1 cellular context compared by ENCODE assay signal in the genomic region with DNA sequence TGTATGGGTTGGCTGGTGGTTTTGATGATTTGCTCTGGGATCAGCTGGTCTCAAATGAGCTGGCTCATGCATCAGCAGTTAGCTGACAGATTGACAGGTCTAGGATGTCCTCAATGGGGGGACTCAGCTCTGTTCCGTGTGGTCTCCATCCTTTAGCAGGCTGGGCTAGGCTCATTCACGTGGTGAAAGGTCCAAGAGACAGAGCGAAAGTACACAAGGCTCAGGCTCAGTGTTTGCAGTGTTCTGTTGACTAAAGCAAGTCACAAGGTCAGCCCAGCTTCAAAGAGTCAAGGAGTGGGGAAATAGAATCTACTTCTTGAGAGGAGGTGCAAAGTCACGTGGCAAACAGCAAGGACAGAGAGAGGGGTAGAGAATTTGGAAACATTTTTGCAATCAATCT.
TF ChIP-seq lines count a peak whose summit lies in the region.

No MANE protein-coding gene starts in this region.

TF ChIP-seq in HepG2, 621 proteins besides CTCF, POLR2A, EP300 and RAD21 (continued from another document and continues in another):
- TF ChIP-seq RFXAP (CRISPR knock-in tag; IDR thresholded peaks at IDR 0.05; ENCODE audit: borderline replicate concordance) = peak; percentile 55; the same call in 1 of the 2 replicates
- TF ChIP-seq TAF1 (CRISPR knock-in tag; IDR thresholded peaks at IDR 0.05) = no peak
- no peak for TF ChIP-seq ZFP62 (CRISPR knock-in tag; IDR thresholded peaks at IDR 0.05)
- no peak for TF ChIP-seq ZNF225 (CRISPR knock-in tag; IDR thresholded peaks at IDR 0.05)
- TF ChIP-seq, protein P1, sequence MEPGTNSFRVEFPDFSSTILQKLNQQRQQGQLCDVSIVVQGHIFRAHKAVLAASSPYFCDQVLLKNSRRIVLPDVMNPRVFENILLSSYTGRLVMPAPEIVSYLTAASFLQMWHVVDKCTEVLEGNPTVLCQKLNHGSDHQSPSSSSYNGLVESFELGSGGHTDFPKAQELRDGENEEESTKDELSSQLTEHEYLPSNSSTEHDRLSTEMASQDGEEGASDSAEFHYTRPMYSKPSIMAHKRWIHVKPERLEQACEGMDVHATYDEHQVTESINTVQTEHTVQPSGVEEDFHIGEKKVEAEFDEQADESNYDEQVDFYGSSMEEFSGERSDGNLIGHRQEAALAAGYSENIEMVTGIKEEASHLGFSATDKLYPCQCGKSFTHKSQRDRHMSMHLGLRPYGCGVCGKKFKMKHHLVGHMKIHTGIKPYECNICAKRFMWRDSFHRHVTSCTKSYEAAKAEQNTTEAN (CRISPR knock-in tag; conservative IDR thresholded peaks at IDR 0.05) = peak; percentile 51; the same call in 1 of the 2 replicates
- TF ChIP-seq ZKSCAN5 (CRISPR knock-in tag; IDR thresholded peaks at IDR 0.05) = no peak
- TF ChIP-seq, protein P2, sequence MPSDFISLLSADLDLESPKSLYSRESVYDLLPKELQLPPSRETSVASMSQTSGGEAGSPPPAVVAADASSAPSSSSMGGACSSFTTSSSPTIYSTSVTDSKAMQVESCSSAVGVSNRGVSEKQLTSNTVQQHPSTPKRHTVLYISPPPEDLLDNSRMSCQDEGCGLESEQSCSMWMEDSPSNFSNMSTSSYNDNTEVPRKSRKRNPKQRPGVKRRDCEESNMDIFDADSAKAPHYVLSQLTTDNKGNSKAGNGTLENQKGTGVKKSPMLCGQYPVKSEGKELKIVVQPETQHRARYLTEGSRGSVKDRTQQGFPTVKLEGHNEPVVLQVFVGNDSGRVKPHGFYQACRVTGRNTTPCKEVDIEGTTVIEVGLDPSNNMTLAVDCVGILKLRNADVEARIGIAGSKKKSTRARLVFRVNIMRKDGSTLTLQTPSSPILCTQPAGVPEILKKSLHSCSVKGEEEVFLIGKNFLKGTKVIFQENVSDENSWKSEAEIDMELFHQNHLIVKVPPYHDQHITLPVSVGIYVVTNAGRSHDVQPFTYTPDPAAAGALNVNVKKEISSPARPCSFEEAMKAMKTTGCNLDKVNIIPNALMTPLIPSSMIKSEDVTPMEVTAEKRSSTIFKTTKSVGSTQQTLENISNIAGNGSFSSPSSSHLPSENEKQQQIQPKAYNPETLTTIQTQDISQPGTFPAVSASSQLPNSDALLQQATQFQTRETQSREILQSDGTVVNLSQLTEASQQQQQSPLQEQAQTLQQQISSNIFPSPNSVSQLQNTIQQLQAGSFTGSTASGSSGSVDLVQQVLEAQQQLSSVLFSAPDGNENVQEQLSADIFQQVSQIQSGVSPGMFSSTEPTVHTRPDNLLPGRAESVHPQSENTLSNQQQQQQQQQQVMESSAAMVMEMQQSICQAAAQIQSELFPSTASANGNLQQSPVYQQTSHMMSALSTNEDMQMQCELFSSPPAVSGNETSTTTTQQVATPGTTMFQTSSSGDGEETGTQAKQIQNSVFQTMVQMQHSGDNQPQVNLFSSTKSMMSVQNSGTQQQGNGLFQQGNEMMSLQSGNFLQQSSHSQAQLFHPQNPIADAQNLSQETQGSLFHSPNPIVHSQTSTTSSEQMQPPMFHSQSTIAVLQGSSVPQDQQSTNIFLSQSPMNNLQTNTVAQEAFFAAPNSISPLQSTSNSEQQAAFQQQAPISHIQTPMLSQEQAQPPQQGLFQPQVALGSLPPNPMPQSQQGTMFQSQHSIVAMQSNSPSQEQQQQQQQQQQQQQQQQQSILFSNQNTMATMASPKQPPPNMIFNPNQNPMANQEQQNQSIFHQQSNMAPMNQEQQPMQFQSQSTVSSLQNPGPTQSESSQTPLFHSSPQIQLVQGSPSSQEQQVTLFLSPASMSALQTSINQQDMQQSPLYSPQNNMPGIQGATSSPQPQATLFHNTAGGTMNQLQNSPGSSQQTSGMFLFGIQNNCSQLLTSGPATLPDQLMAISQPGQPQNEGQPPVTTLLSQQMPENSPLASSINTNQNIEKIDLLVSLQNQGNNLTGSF (CRISPR knock-in tag; IDR thresholded peaks at IDR 0.05) = no peak
- TF ChIP-seq DNMT3B (CRISPR knock-in tag; conservative IDR thresholded peaks at IDR 0.05) = no peak
- TF ChIP-seq KDM6A (CRISPR knock-in tag; IDR thresholded peaks at IDR 0.05; ENCODE audit: low read depth) = peak; percentile 86
- no peak for TF ChIP-seq GABPA (IDR thresholded peaks at IDR 0.05; ENCODE audit: low read depth, low read length)
- peak; percentile 47; the same call in 1 of the 2 replicates for TF ChIP-seq GABPA (CRISPR knock-in tag; IDR thresholded peaks at IDR 0.05; ENCODE audit: low read depth)
- no peak for TF ChIP-seq ZKSCAN1 (IDR thresholded peaks at IDR 0.05; ENCODE audit: low read length)
- TF ChIP-seq ZNF451 (CRISPR knock-in tag; IDR thresholded peaks at IDR 0.05) = 0 out of 2 replicates have a peak, but pooled peaks have one; percentile 59
- TF ChIP-seq DNMT1 (CRISPR knock-in tag; IDR thresholded peaks at IDR 0.05) = no peak
- no peak for TF ChIP-seq SETDB1 (CRISPR knock-in tag; IDR thresholded peaks at IDR 0.05; ENCODE audit: borderline replicate concordance)
- no peak for TF ChIP-seq SMYD3 (CRISPR knock-in tag; IDR thresholded peaks at IDR 0.05)
- TF ChIP-seq ZNF367 (CRISPR knock-in tag; IDR thresholded peaks at IDR 0.05; ENCODE audit: borderline replicate concordance) = no peak
- TF ChIP-seq, protein P3, sequence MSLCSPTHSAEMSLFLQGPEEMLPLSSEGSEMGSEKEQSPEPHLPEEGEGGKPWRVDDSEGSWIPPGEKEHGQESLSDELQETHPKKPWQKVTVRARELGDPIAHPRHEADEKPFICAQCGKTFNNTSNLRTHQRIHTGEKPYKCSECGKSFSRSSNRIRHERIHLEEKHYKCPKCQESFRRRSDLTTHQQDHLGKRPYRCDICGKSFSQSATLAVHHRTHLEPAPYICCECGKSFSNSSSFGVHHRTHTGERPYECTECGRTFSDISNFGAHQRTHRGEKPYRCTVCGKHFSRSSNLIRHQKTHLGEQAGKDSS (CRISPR knock-in tag; IDR thresholded peaks at IDR 0.05; ENCODE audit: borderline replicate concordance, low read depth) = peak; percentile 87; the same call in 1 of the 2 replicates
- TF ChIP-seq ZNF550 (CRISPR knock-in tag; IDR thresholded peaks at IDR 0.05; ENCODE audit: borderline replicate concordance) = no peak
- peak; percentile 80 for TF ChIP-seq ZNF605 (CRISPR knock-in tag; IDR thresholded peaks at IDR 0.05)
- TF ChIP-seq HDAC2 (CRISPR knock-in tag; IDR thresholded peaks at IDR 0.05) = peak; percentile 98
- TF ChIP-seq, protein P4, sequence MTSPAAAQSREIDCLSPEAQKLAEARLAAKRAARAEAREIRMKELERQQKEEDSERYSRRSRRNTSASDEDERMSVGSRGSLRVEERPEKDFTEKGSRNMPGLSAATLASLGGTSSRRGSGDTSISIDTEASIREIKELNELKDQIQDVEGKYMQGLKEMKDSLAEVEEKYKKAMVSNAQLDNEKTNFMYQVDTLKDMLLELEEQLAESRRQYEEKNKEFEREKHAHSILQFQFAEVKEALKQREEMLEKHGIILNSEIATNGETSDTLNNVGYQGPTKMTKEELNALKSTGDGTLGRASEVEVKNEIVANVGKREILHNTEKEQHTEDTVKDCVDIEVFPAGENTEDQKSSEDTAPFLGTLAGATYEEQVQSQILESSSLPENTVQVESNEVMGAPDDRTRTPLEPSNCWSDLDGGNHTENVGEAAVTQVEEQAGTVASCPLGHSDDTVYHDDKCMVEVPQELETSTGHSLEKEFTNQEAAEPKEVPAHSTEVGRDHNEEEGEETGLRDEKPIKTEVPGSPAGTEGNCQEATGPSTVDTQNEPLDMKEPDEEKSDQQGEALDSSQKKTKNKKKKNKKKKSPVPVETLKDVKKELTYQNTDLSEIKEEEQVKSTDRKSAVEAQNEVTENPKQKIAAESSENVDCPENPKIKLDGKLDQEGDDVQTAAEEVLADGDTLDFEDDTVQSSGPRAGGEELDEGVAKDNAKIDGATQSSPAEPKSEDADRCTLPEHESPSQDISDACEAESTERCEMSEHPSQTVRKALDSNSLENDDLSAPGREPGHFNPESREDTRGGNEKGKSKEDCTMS (CRISPR knock-in tag; conservative IDR thresholded peaks at IDR 0.05) = no peak
- TF ChIP-seq ARNTL (CRISPR knock-in tag; IDR thresholded peaks at IDR 0.05) = peak; percentile 99
- TF ChIP-seq NCOA5 (CRISPR knock-in tag; IDR thresholded peaks at IDR 0.05) = no peak
- TF ChIP-seq FOXA3 (CRISPR knock-in tag; IDR thresholded peaks at IDR 0.05) = peak; percentile 99
- peak; percentile 66 for TF ChIP-seq CEBPG (CRISPR knock-in tag; IDR thresholded peaks at IDR 0.05)
- TF ChIP-seq ZNF263 (CRISPR knock-in tag; IDR thresholded peaks at IDR 0.05) = 0 out of 2 replicates have a peak, but pooled peaks have one; percentile 31
- TF ChIP-seq ZNF121 (CRISPR knock-in tag; IDR thresholded peaks at IDR 0.05) = no peak
- no peak for TF ChIP-seq CBX2 (IDR thresholded peaks at IDR 0.05; ENCODE audit: low read depth, low read length)
- no peak for TF ChIP-seq CBX2 (CRISPR knock-in tag; IDR thresholded peaks at IDR 0.05; ENCODE audit: low read depth)
- TF ChIP-seq ZNF510 (CRISPR knock-in tag; IDR thresholded peaks at IDR 0.05; ENCODE audit: low read depth) = no peak
- no peak for TF ChIP-seq ZNF354B (CRISPR knock-in tag; IDR thresholded peaks at IDR 0.05)
- peak; percentile 88 for TF ChIP-seq NR2F1 (CRISPR knock-in tag; IDR thresholded peaks at IDR 0.05)
- TF ChIP-seq, protein P5, sequence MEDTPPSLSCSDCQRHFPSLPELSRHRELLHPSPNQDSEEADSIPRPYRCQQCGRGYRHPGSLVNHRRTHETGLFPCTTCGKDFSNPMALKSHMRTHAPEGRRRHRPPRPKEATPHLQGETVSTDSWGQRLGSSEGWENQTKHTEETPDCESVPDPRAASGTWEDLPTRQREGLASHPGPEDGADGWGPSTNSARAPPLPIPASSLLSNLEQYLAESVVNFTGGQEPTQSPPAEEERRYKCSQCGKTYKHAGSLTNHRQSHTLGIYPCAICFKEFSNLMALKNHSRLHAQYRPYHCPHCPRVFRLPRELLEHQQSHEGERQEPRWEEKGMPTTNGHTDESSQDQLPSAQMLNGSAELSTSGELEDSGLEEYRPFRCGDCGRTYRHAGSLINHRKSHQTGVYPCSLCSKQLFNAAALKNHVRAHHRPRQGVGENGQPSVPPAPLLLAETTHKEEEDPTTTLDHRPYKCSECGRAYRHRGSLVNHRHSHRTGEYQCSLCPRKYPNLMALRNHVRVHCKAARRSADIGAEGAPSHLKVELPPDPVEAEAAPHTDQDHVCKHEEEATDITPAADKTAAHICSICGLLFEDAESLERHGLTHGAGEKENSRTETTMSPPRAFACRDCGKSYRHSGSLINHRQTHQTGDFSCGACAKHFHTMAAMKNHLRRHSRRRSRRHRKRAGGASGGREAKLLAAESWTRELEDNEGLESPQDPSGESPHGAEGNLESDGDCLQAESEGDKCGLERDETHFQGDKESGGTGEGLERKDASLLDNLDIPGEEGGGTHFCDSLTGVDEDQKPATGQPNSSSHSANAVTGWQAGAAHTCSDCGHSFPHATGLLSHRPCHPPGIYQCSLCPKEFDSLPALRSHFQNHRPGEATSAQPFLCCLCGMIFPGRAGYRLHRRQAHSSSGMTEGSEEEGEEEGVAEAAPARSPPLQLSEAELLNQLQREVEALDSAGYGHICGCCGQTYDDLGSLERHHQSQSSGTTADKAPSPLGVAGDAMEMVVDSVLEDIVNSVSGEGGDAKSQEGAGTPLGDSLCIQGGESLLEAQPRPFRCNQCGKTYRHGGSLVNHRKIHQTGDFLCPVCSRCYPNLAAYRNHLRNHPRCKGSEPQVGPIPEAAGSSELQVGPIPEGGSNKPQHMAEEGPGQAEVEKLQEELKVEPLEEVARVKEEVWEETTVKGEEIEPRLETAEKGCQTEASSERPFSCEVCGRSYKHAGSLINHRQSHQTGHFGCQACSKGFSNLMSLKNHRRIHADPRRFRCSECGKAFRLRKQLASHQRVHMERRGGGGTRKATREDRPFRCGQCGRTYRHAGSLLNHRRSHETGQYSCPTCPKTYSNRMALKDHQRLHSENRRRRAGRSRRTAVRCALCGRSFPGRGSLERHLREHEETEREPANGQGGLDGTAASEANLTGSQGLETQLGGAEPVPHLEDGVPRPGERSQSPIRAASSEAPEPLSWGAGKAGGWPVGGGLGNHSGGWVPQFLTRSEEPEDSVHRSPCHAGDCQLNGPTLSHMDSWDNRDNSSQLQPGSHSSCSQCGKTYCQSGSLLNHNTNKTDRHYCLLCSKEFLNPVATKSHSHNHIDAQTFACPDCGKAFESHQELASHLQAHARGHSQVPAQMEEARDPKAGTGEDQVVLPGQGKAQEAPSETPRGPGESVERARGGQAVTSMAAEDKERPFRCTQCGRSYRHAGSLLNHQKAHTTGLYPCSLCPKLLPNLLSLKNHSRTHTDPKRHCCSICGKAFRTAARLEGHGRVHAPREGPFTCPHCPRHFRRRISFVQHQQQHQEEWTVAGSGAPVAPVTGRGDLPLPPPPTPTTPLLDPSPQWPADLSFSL (CRISPR knock-in tag; IDR thresholded peaks at IDR 0.05) = no peak
- TF ChIP-seq, protein P6, sequence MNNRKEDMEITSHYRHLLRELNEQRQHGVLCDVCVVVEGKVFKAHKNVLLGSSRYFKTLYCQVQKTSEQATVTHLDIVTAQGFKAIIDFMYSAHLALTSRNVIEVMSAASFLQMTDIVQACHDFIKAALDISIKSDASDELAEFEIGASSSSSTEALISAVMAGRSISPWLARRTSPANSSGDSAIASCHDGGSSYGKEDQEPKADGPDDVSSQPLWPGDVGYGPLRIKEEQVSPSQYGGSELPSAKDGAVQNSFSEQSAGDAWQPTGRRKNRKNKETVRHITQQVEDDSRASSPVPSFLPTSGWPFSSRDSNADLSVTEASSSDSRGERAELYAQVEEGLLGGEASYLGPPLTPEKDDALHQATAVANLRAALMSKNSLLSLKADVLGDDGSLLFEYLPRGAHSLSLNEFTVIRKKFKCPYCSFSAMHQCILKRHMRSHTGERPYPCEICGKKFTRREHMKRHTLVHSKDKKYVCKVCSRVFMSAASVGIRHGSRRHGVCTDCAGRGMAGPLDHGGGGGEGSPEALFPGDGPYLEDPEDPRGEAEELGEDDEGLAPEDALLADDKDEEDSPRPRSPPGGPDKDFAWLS (CRISPR knock-in tag; IDR thresholded peaks at IDR 0.05; ENCODE audit: borderline replicate concordance) = no peak; the same call in 1 of the 2 replicates
- no peak for TF ChIP-seq ZNF850 (CRISPR knock-in tag; conservative IDR thresholded peaks at IDR 0.05)
- no peak for TF ChIP-seq PCBP1 (IDR thresholded peaks at IDR 0.05; ENCODE audit: borderline replicate concordance, low read depth, low read length)
- TF ChIP-seq EHMT2 (IDR thresholded peaks at IDR 0.05; ENCODE audit: borderline replicate concordance, low read depth, low read length) = no peak; the same call in 1 of the 2 replicates
- no peak for TF ChIP-seq ZNF549 (CRISPR knock-in tag; IDR thresholded peaks at IDR 0.05)
- no peak for TF ChIP-seq NFE2L1 (CRISPR knock-in tag; IDR thresholded peaks at IDR 0.05; ENCODE audit: borderline replicate concordance)
- peak; percentile 66; the same call in 1 of the 2 replicates for TF ChIP-seq PHF21A (CRISPR knock-in tag; IDR thresholded peaks at IDR 0.05)
- TF ChIP-seq PRMT3 (CRISPR knock-in tag; IDR thresholded peaks at IDR 0.05; ENCODE audit: borderline replicate concordance, low read depth) = no peak
